26 cellular contexts compared by ENCODE assay signal in genomic region chr4:38495481-38495880, GRCh38.
DNase-seq lines count a peak whose midpoint lies in the region; ATAC-seq, FAIRE-seq and TF ChIP-seq lines count a peak whose summit lies in the region.
"Had no signal": no experiment of that assay in that cellular context is flagged by ENCODE, and none has a peak within 500 bp of the region (broad histone marks: within the 10 kb centered on the region; RNA-seq: fewer than 3 reads in every experiment).

No MANE protein-coding gene starts in this region.

- H3K4me1 ChIP-seq in HepG2 (ENCODE audit: insufficient read depth, low read length) (peaks cover 36% of the 10 kb centered on the region), right lobe of liver (peaks cover 0 to 18% (median 7%) of the 10 kb centered on the region in 4 donors), ectodermal cell (ENCODE audit: control insufficient read depth, insufficient read depth, low read length) (peaks cover 33% of the 10 kb centered on the region), trophoblast cell (ENCODE audit: control insufficient read depth in 1 of 2, insufficient read depth in 2 of 2, low read length in 2 of 2) (peaks cover 0 to 7% of the 10 kb centered on the region in 2 experiments), adrenal gland (replicated peaks in 1 of 2) (no peaks in the 10 kb centered on the region)
- H3K4me1 ChIP-seq: BLaER1 had no signal

- no peak for FAIRE-seq in HepG2 (lab: Jason Lieb, UNC)
- FAIRE-seq: GM12878 had no signal

- POLR2A ChIA-PET in HepG2 (lab: Yijun Ruan, JAX) = no interaction called here

- no peak overlapping the region for H4K8ac ChIP-seq in trophoblast cell (ENCODE audit: low read depth, low read length)

- H2AFZ ChIP-seq in HepG2 (ENCODE audit: low read length) (no peak overlapping the region), trophoblast cell (ENCODE audit: insufficient read depth, low read length, poor library complexity) (no peak overlapping the region)

- intact Hi-C loops in HepG2 (cut with micrococcal nuclease; ENCODE audit: unreplicated experiment) = no loop called here
- intact Hi-C loops in right lobe of liver (cut with DNase I) = loop anchor here in 1 of 2 donors (10.0 kb wide), 1 partner anchor 179 kb away; no protein-coding TSS in a partner anchor
- intact Hi-C loops in adrenal gland (cut with DNase I) = no loop called here

- H4K12ac ChIP-seq in trophoblast cell (ENCODE audit: low read depth, low read length) = no peak overlapping the region

- H2BK120ac ChIP-seq in trophoblast cell (ENCODE audit: insufficient read depth, low read length, poor library complexity) = no peak overlapping the region

- no peak overlapping the region for H3K4me3 ChIP-seq in HepG2 (replicated peaks in 1 of 3; ENCODE audit: insufficient read depth in 1 of 3, low read depth in 2 of 3, low read length in 3 of 3)
- H3K4me3 ChIP-seq in right lobe of liver = no peak overlapping the region
- no peak overlapping the region for H3K4me3 ChIP-seq in ectodermal cell (ENCODE audit: insufficient read depth, low read depth, low read length)
- H3K4me3 ChIP-seq in trophoblast cell (ENCODE audit: low read depth, low read length) = no peak overlapping the region
- H3K4me3 ChIP-seq in adrenal gland = no peak overlapping the region
- H3K4me3 ChIP-seq: BLaER1, GM12878 had no signal

- 74% methylated on average over 3 of the region's 3 CpGs for WGBS in HepG2 (ENCODE audit: low lambda C conversion rate)
- WGBS in right lobe of liver (ENCODE audit: insufficient coverage, low coverage, low lambda C conversion rate, missing lambda C conversion rate) = 89% methylated on average over 3 of the region's 3 CpGs
- 5 to 20% methylated on average over 2 of the region's 3 CpGs for WGBS in ectodermal cell, 2 experiments
- no CpG with 5 or more reads among the region's 3 CpGs for WGBS in trophoblast cell (ENCODE audit: extremely low coverage, insufficient coverage, insufficient read length)
- WGBS in adrenal gland, 4 donors = 74 to 92% (median 87%) methylated on average over 3 of the region's 3 CpGs

- TF ChIP-seq CTCF in HepG2 (CRISPR knock-in tag; IDR thresholded peaks at IDR 0.05) = no peak
- TF ChIP-seq CTCF in right lobe of liver (IDR thresholded peaks at IDR 0.05) = no peak
- TF ChIP-seq CTCF in adrenal gland (IDR thresholded peaks at IDR 0.05) = no peak

- CTCF ChIA-PET in HepG2 (lab: Yijun Ruan, JAX; ENCODE audit: low intra/inter-chr PET ratio, low total read pairs) = no interaction called here

- H3K79me2 ChIP-seq in HepG2 (ENCODE audit: insufficient read depth, low read length) = no peaks in the 10 kb centered on the region
- no peaks in the 10 kb centered on the region for H3K79me2 ChIP-seq in trophoblast cell (ENCODE audit: control insufficient read depth, insufficient read depth, low read length, poor library complexity)

- no peak overlapping the region for H3K18ac ChIP-seq in trophoblast cell (ENCODE audit: low read length)

- H3K14ac ChIP-seq in trophoblast cell (ENCODE audit: low read length) = no peak overlapping the region

- no peaks in the 10 kb centered on the region for H4K20me1 ChIP-seq in HepG2 (ENCODE audit: insufficient read depth, low read length)
- H4K20me1 ChIP-seq: BLaER1 had no signal

- H2AK5ac ChIP-seq in trophoblast cell (ENCODE audit: low read length) = no peak overlapping the region

- no peak overlapping the region for H3K9ac ChIP-seq in HepG2 (ENCODE audit: insufficient read depth, low read depth, low read length)
- H3K9ac ChIP-seq in trophoblast cell (ENCODE audit: low read length) = no peak overlapping the region
- H3K9ac ChIP-seq: BLaER1 had no signal

- no TSS peak for BruUV-seq in HepG2 (replicated peaks; lab: Mats Ljungman, UMichigan)

- TF ChIP-seq POLR2A in HepG2 (IDR thresholded peaks at IDR 0.05; ENCODE audit: insufficient read depth in 1 of 2, low read depth in 2 of 2, low read length in 2 of 2) (no peak), right lobe of liver (IDR thresholded peaks at IDR 0.05) (no peak), adrenal gland (IDR thresholded peaks at IDR 0.05) (no peak)

- H3K4me2 ChIP-seq in HepG2 (ENCODE audit: low read depth, low read length) = no peak overlapping the region
- no peak overlapping the region for H3K4me2 ChIP-seq in trophoblast cell (ENCODE audit: low read length)
- H3K4me2 ChIP-seq: BLaER1 had no signal

- in situ Hi-C loops in HepG2 (cut with HindIII; ENCODE audit: extremely low pct_ligation_motif_present, low pct_unique_long_range_greater_than_20kb) = no loop called here

- no peak for ATAC-seq in HepG2
- ATAC-seq in right lobe of liver = no peak
- ATAC-seq: GM12878, Panc1 had no signal

- H3K79me1 ChIP-seq in trophoblast cell (ENCODE audit: low read length) = peaks cover 4% of the 10 kb centered on the region

- no peak overlapping the region for H4K91ac ChIP-seq in trophoblast cell (ENCODE audit: low read depth, low read length)

- H3K36me3 ChIP-seq in HepG2 (replicated peaks in 1 of 2; ENCODE audit: control insufficient read depth in 1 of 2, insufficient read depth in 2 of 2, low read length in 2 of 2) (no peaks in the 10 kb centered on the region), right lobe of liver (no peaks in the 10 kb centered on the region), ectodermal cell (ENCODE audit: control insufficient read depth, insufficient read depth, low read length) (no peaks in the 10 kb centered on the region), trophoblast cell (ENCODE audit: control insufficient read depth in 1 of 2, insufficient read depth in 2 of 2, low read length in 2 of 2) (no peaks in the 10 kb centered on the region), adrenal gland (replicated peaks in 1 of 2) (no peaks in the 10 kb centered on the region)
- H3K36me3 ChIP-seq: BLaER1 had no signal

- no peaks in the 10 kb centered on the region for H3K9me3 ChIP-seq in HepG2 (ENCODE audit: low read length)
- H3K9me3 ChIP-seq in right lobe of liver = no peaks in the 10 kb centered on the region
- H3K9me3 ChIP-seq in ectodermal cell (ENCODE audit: control insufficient read depth, low read length) = no peaks in the 10 kb centered on the region
- H3K9me3 ChIP-seq in trophoblast cell (ENCODE audit: insufficient read depth, low read depth, low read length) = no peaks in the 10 kb centered on the region
- no peaks in the 10 kb centered on the region for H3K9me3 ChIP-seq in adrenal gland (replicated peaks in 1 of 3)
- H3K9me3 ChIP-seq: BLaER1, Caco-2 had no signal

- no peak overlapping the region for H3K27ac ChIP-seq in HepG2 (ENCODE audit: extremely low read length, insufficient read depth, low read length)
- H3K27ac ChIP-seq in right lobe of liver = no peak overlapping the region
- peak overlapping the region; percentile 54 for H3K27ac ChIP-seq in ectodermal cell (ENCODE audit: insufficient read depth, low read depth, low read length, poor library complexity, severe bottlenecking)
- peak overlapping the region; percentile 53 for H3K27ac ChIP-seq in trophoblast cell (ENCODE audit: low read depth, low read length)
- no peak overlapping the region for H3K27ac ChIP-seq in adrenal gland
- H3K27ac ChIP-seq: 22Rv1, BLaER1 had no signal

- no peak for TF ChIP-seq EP300 in HepG2 (IDR thresholded peaks at IDR 0.05; ENCODE audit: low read depth in 2 of 2, low read length in 2 of 2)
- TF ChIP-seq EP300 in HepG2 (CRISPR knock-in tag; IDR thresholded peaks at IDR 0.05; ENCODE audit: borderline replicate concordance) = no peak

- H3K4ac ChIP-seq in trophoblast cell (ENCODE audit: low read depth, low read length) = no peak overlapping the region

- DNase-seq in HepG2 (ENCODE audit: low spot score) = peak; percentile 19
- no peak for DNase-seq in right lobe of liver
- peak; percentile 92 for DNase-seq in islet precursor cell
- no peak for DNase-seq in trophoblast cell
- no peak for DNase-seq in COLO829 (ENCODE audit: low spot score)
- no peak for DNase-seq in germinal center (ENCODE audit: low spot score)
- DNase-seq in adrenal gland = no peak
- DNase-seq: ACHN; Caco-2; CD4-positive, alpha-beta T cell; DMS 273 treated with DMSO at 0.1 percent for 48 hours; DMS79 treated with DMSO at 0.1 percent for 48 hours; GOT3; KBM-7; MM.1S; NCI-H1048; NCI-H1417 treated with DMSO at 0.1 percent for 48 hours; NCI-H187; NCI-H510A treated with DMSO at 0.1 percent for 48 hours; NCI-H774; NK-92 treated with Interleukin-12 subunit alpha and Interleukin-12 subunit beta, amount 100 ng/mL, for 24 hours had no signal

- H3K27me3 ChIP-seq in HepG2 (ENCODE audit: control insufficient read depth in 1 of 2, insufficient read depth in 2 of 2, low read length in 2 of 2) (no peaks in the 10 kb centered on the region), right lobe of liver (no peaks in the 10 kb centered on the region), ectodermal cell (ENCODE audit: control insufficient read depth, insufficient read depth, low read length, poor library complexity, severe bottlenecking) (no peaks in the 10 kb centered on the region), trophoblast cell (ENCODE audit: insufficient read depth, low read length) (no peaks in the 10 kb centered on the region), adrenal gland (no peaks in the 10 kb centered on the region)
- H3K27me3 ChIP-seq: BLaER1 had no signal

- no peak for TF ChIP-seq RAD21 in HepG2 (CRISPR knock-in tag; IDR thresholded peaks at IDR 0.05)

- no peak overlapping the region for H2BK12ac ChIP-seq in trophoblast cell (ENCODE audit: low read length)

- no peak overlapping the region for H2BK5ac ChIP-seq in trophoblast cell (ENCODE audit: low read depth, low read length, poor library complexity)

- no peak overlapping the region for H3K23ac ChIP-seq in trophoblast cell (ENCODE audit: low read length)

TF ChIP-seq in HepG2, 621 proteins besides CTCF, POLR2A, EP300 and RAD21:
- TF ChIP-seq TOE1 (CRISPR knock-in tag; IDR thresholded peaks at IDR 0.05) (no peak), PBX2 (CRISPR knock-in tag; IDR thresholded peaks at IDR 0.05) (peak; percentile 27; the same call in 1 of the 2 replicates)

Comparison
In these comparisons a context has a peak if more than half of its experiments do, and no peak if none do; other contexts are left out.
1. DNase-seq: peak in HepG2 (single experiment) and islet precursor cell (single experiment); none in right lobe of liver (0 of 3), trophoblast cell (0 of 2), COLO829 (single experiment), germinal center (single experiment) and adrenal gland (0 of 7).
2. H3K27ac ChIP-seq: peak in ectodermal cell (single experiment) and trophoblast cell (single experiment); none in HepG2 (single experiment), right lobe of liver (0 of 3) and adrenal gland (0 of 5).